ENCODE assay signal across 19 cellular contexts in genomic region chr15:99211926-99212325, GRCh38. TPM values are rescaled to one million over a fixed set of nuclear protein-coding genes. Genes with fewer than 3 reads are reported as not detected.
A peak's percentile ranks its signal among the peaks of the same experiment; 100 is the strongest.
DNase-seq lines count a peak whose midpoint lies in the region; TF ChIP-seq lines count a peak whose summit lies in the region.
"Had no signal": no experiment of that assay in that cellular context is flagged by ENCODE, and none has a peak within 500 bp of the region (broad histone marks: within the 10 kb centered on the region; RNA-seq: fewer than 3 reads in every experiment).

No MANE protein-coding gene starts in this region.

- peaks cover 6% of the 10 kb centered on the region for H3K4me1 Mint-ChIP-seq in MCF 10A (ENCODE audit: insufficient read depth, unreplicated experiment)
- H3K4me1 Mint-ChIP-seq: CD8-positive, alpha-beta memory T cell; naive B cell had no signal

- no peak for TF ChIP-seq POLR2A in esophagus squamous epithelium (IDR thresholded peaks at IDR 0.05)

- BruUV-seq in MCF 10A (replicated peaks; lab: Mats Ljungman, UMichigan): no TSS peak

- H3K4me1 ChIP-seq in esophagus squamous epithelium: no peaks in the 10 kb centered on the region

- H3K27ac Mint-ChIP-seq in MCF 10A (ENCODE audit: low read depth, unreplicated experiment): no peak overlapping the region
- H3K27ac Mint-ChIP-seq: CD8-positive, alpha-beta memory T cell; progenitor cell of endocrine pancreas; T-helper 1 cell treated with Interleukin-12 subunit alpha and Interleukin-12 subunit beta and Interleukin-4 antibody, amounts not matched to agents 30 μg/mL and 1 μg/mL, for 36 hours had no signal

- H3K9me3 Mint-ChIP-seq in MCF 10A (ENCODE audit: unreplicated experiment): no peaks in the 10 kb centered on the region
- H3K9me3 Mint-ChIP-seq: CD8-positive, alpha-beta memory T cell; naive B cell; T-helper 1 cell treated with Interleukin-12 subunit alpha and Interleukin-12 subunit beta and Interleukin-4 antibody, amounts not matched to agents 30 μg/mL and 1 μg/mL, for 36 hours had no signal

- H3K4me3 Mint-ChIP-seq in MCF 10A (ENCODE audit: unreplicated experiment): no peak overlapping the region
- H3K4me3 Mint-ChIP-seq: CD8-positive, alpha-beta memory T cell; naive B cell; T-helper 1 cell treated with Interleukin-12 subunit alpha and Interleukin-12 subunit beta and Interleukin-4 antibody, amounts not matched to agents 30 μg/mL and 1 μg/mL, for 36 hours had no signal

- peak; percentile 42 for DNase-seq in A172 (ENCODE audit: low spot score)
- DNase-seq in LHCN-M2 (ENCODE audit: low read depth): peak; percentile 34
- DNase-seq in esophagus squamous epithelium (lab: John Stamatoyannopoulos, UW): no peak
- DNase-seq in kidney tubule cell (ENCODE audit: low spot score): peak; percentile 32
- no peak for DNase-seq in effector CD4-positive, alpha-beta T cell
- no peak for DNase-seq in MCF 10A (ENCODE audit: unreplicated experiment)
- no peak for DNase-seq in mucosa of gallbladder (ENCODE audit: low spot score)
- no peak for DNase-seq in NCI-H2227 (lab: John Stamatoyannopoulos, UW; ENCODE audit: unreplicated experiment)
- DNase-seq: activated CD4-positive, alpha-beta T cell treated with anti-CD3 and anti-CD28 coated beads for 1 hour; activated T-cell treated with anti-CD3 and anti-CD28 coated beads for 4 hours; CD8-positive, alpha-beta memory T cell; hypothalamus; naive B cell; NCI-H2081 treated with DMSO at 0.1 percent for 48 hours; NCI-H82; stimulated activated CD4-positive, alpha-beta T cell treated with anti-CD3 and anti-CD28 coated beads, Interleukin-2, amount 100 ng/mL, for 24 hours had no signal

- CTCF ChIA-PET in MCF 10A (lab: Yijun Ruan, JAX): interaction anchor here (11.9 kb wide), 1 partner anchor 112 kb away, joined by 162 read pairs; no protein-coding TSS in a partner anchor

- H3K9me3 ChIP-seq in esophagus squamous epithelium: no peaks in the 10 kb centered on the region

- no peaks in the 10 kb centered on the region for H3K27me3 ChIP-seq in esophagus squamous epithelium

- no peak for TF ChIP-seq CTCF in esophagus squamous epithelium (IDR thresholded peaks at IDR 0.05)
- TF ChIP-seq CTCF in MCF 10A (IDR thresholded peaks at IDR 0.05; ENCODE audit: unreplicated experiment): no peak

- H3K27me3 Mint-ChIP-seq in MCF 10A (ENCODE audit: insufficient read depth, unreplicated experiment): no peaks in the 10 kb centered on the region
- H3K27me3 Mint-ChIP-seq: naive B cell, progenitor cell of endocrine pancreas had no signal

- H3K27ac ChIP-seq in esophagus squamous epithelium: peak overlapping the region; percentile 16 to 73 (median 62)
- H3K27ac ChIP-seq: RWPE1 had no signal

- WGBS in esophagus squamous epithelium, 2 donors: 74 to 90% methylated on average over 4 of the region's 4 CpGs

- POLR2A ChIA-PET in MCF 10A (lab: Yijun Ruan, JAX): no interaction called here

- H3K36me3 ChIP-seq in esophagus squamous epithelium: peaks cover 0 to 42% (median 0%) of the 10 kb centered on the region in 3 donors

- intact Hi-C loops in esophagus squamous epithelium (cut with DNase I): loop anchor here (5.0 kb wide), 1 partner anchor 110 kb away; no protein-coding TSS in a partner anchor
- intact Hi-C loops in MCF 10A (cut with micrococcal nuclease): loop anchor here (5.0 kb wide), 1 partner anchor 90 kb away; no protein-coding TSS in a partner anchor

- H3K4me3 ChIP-seq in esophagus squamous epithelium: no peak overlapping the region

- peaks cover 23% of the 10 kb centered on the region for H3K36me3 Mint-ChIP-seq in MCF 10A (ENCODE audit: insufficient read depth, unreplicated experiment)
- H3K36me3 Mint-ChIP-seq: CD8-positive, alpha-beta memory T cell; naive B cell had no signal

RNA-seq across cellular contexts. Expression of gene TTC23, which starts 37.5 kb away (rescaled TPM):
- 13.5 and 15.0 TPM in 2 replicates for total RNA-seq in A172 (2014; rRNA removed; shearing (Covaris generic))
- total RNA-seq in LHCN-M2 (2014; rRNA removed) (19.7 and 22.6 TPM in 2 replicates), esophagus squamous epithelium (10 to 100 TPM; 12.1 to 27.7 (median 21.5) TPM), MCF 10A (2022) (15.1 and 15.6 TPM in 2 replicates), mucosa of gallbladder (29.7 TPM)
- 9.7 TPM for polyA plus RNA-seq in LHCN-M2 (2012)

RNA-seq across cellular contexts. Expression of gene LRRC28, which starts 39.4 kb away (rescaled TPM):
- total RNA-seq in A172 (2014; rRNA removed; shearing (Covaris generic)): 14.0 and 20.8 TPM in 2 replicates
- total RNA-seq in LHCN-M2 (2014; rRNA removed) (29.2 and 34.3 TPM in 2 replicates), esophagus squamous epithelium (10 to 100 TPM; 31.7 to 41.7 (median 34.6) TPM), MCF 10A (2022) (10.6 and 11.4 TPM in 2 replicates), mucosa of gallbladder (35.8 TPM)
- polyA plus RNA-seq in LHCN-M2 (2012): 18.5 TPM

Comparison
In these comparisons a context has a peak if more than half of its experiments do, and no peak if none do; other contexts are left out.
1. DNase-seq: peak in A172 (single experiment), LHCN-M2 (single experiment) and kidney tubule cell (single experiment); none in esophagus squamous epithelium (single experiment), effector CD4-positive, alpha-beta T cell (single experiment), MCF 10A (single experiment), mucosa of gallbladder (single experiment) and NCI-H2227 (single experiment).